Comparison of ENCODE assay signal across 1 cellular context in the genomic region with DNA sequence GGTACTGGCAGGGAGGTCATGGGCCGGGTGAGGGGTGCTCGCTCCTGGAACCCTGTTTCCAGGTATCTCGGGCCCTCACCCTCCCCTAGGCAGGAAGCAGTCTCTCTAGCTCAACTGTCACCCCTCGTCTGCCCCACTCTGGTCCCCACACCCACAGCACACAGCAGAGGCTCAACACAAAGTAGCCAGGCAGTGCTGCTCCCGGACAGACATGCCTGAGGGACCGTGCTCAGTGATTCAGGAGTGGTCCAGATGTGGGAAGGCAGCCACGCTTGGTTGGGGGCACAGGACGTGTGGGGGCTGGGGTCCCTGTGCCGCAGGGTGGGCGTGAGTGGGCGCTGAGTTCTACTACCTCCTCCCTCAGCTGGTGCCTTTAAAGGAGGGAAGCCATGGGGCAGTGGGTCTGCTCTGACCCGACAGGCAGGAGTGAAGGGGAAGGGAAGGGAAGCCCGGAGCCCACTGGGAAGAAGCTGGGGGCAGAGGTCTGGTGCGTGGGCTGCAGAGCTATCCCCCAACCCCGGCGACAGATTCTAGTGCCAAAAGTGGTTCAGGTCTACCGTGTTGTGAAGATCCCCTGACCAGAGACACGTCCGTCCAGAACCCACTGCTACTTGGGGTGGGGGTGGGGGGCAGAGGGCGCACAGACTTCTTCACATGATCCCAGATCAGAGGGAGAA.
TF ChIP-seq lines count a peak whose summit lies in the region.

No MANE protein-coding gene starts in this region.

TF ChIP-seq in K562, 482 proteins besides CTCF, POLR2A, EP300 and RAD21:
- TF ChIP-seq ZNF699 (CRISPR knock-in tag; IDR thresholded peaks at IDR 0.05; ENCODE audit: insufficient replicate concordance) (no peak), SIN3B (IDR thresholded peaks at IDR 0.05; ENCODE audit: low read depth) (no peak), MED1 (CRISPR knock-in tag; IDR thresholded peaks at IDR 0.05; ENCODE audit: borderline replicate concordance) (no peak), ZNF263 (CRISPR knock-in tag; IDR thresholded peaks at IDR 0.05; ENCODE audit: borderline replicate concordance) (no peak), CC2D1A (IDR thresholded peaks at IDR 0.05) (no peak), POLR2G (IDR thresholded peaks at IDR 0.05; ENCODE audit: low read depth, low read length) (peak; percentile 11; the same call in 1 of the 2 replicates), SMAD2 (IDR thresholded peaks at IDR 0.05; ENCODE audit: low read depth, low read length) (no peak), EGR1 (conservative IDR thresholded peaks at IDR 0.05) (0 out of 2 replicates have a peak, but pooled peaks have one; percentile 18), CHCHD3 (CRISPR knock-in tag; IDR thresholded peaks at IDR 0.05) (no peak), DPF2 (IDR thresholded peaks at IDR 0.05) (no peak), ZNF384 (IDR thresholded peaks at IDR 0.05; ENCODE audit: low read depth, low read length) (no peak), SAP30 (IDR thresholded peaks at IDR 0.05; ENCODE audit: borderline replicate concordance, insufficient read depth, low read depth, low read length, poor library complexity, severe bottlenecking) (no peak), MEF2A (IDR thresholded peaks at IDR 0.05; ENCODE audit: control insufficient read depth, low read depth, low read length) (no peak), ZNF212 (CRISPR knock-in tag; IDR thresholded peaks at IDR 0.05) (no peak), ZNF785 (CRISPR knock-in tag; IDR thresholded peaks at IDR 0.05) (no peak)
- TF ChIP-seq, protein P1, sequence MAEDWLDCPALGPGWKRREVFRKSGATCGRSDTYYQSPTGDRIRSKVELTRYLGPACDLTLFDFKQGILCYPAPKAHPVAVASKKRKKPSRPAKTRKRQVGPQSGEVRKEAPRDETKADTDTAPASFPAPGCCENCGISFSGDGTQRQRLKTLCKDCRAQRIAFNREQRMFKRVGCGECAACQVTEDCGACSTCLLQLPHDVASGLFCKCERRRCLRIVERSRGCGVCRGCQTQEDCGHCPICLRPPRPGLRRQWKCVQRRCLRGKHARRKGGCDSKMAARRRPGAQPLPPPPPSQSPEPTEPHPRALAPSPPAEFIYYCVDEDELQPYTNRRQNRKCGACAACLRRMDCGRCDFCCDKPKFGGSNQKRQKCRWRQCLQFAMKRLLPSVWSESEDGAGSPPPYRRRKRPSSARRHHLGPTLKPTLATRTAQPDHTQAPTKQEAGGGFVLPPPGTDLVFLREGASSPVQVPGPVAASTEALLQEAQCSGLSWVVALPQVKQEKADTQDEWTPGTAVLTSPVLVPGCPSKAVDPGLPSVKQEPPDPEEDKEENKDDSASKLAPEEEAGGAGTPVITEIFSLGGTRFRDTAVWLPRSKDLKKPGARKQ (CRISPR knock-in tag; IDR thresholded peaks at IDR 0.05): no peak
- TF ChIP-seq, protein P2, sequence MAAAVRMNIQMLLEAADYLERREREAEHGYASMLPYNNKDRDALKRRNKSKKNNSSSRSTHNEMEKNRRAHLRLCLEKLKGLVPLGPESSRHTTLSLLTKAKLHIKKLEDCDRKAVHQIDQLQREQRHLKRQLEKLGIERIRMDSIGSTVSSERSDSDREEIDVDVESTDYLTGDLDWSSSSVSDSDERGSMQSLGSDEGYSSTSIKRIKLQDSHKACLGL (CRISPR knock-in tag; IDR thresholded peaks at IDR 0.05; ENCODE audit: borderline replicate concordance, poor library complexity, severe bottlenecking): no peak
